10 cellular contexts compared by ENCODE assay signal in genomic region chr14:54650331-54651017, GRCh38.
DNase-seq lines count a peak whose midpoint lies in the region; ATAC-seq and TF ChIP-seq lines count a peak whose summit lies in the region.
"Had no signal": no experiment of that assay in that cellular context is flagged by ENCODE, and none has a peak within 500 bp of the region (broad histone marks: within the 10 kb centered on the region; RNA-seq: fewer than 3 reads in every experiment).

No MANE protein-coding gene starts in this region.

- H3K36me3 Mint-ChIP-seq in osteocyte (ENCODE audit: unreplicated experiment) = no peaks in the 10 kb centered on the region

- peaks cover 39% of the 10 kb centered on the region for H3K4me1 ChIP-seq in foreskin keratinocyte

- no peak for TF ChIP-seq CTCF in BJ (IDR thresholded peaks at IDR 0.05; ENCODE audit: insufficient read depth, low read depth, low read length)
- no peak for TF ChIP-seq CTCF in RWPE1 (conservative IDR thresholded peaks at IDR 0.05; ENCODE audit: low read depth)
- no peak for TF ChIP-seq CTCF in foreskin keratinocyte (conservative IDR thresholded peaks at IDR 0.05)
- no peak for TF ChIP-seq CTCF in osteocyte (IDR thresholded peaks at IDR 0.05)

- no peaks in the 10 kb centered on the region for H3K36me3 ChIP-seq in BJ (ENCODE audit: control insufficient read depth, insufficient read depth, low read length)

- H3K4me1 Mint-ChIP-seq in osteocyte (ENCODE audit: unreplicated experiment) = peaks cover 27% of the 10 kb centered on the region

- H3K27me3 ChIP-seq in BJ (ENCODE audit: control insufficient read depth, insufficient read depth, low read length) (no peaks in the 10 kb centered on the region), foreskin keratinocyte (no peaks in the 10 kb centered on the region)

- DNase-seq in BJ (ENCODE audit: low read depth) = peak; percentile 56
- no peak for DNase-seq in RWPE1 (ENCODE audit: low spot score)
- peak; percentile 59 to 78 for DNase-seq in foreskin keratinocyte
- no peak for DNase-seq in osteocyte (ENCODE audit: extremely low spot score, unreplicated experiment)
- DNase-seq in cortex of kidney (lab: John Stamatoyannopoulos, UW) = no peak
- no peak for DNase-seq in cerebellar cortex (ENCODE audit: low spot score)
- DNase-seq: activated B cell treated with CpG ODN at 0.5 μM for 24 hours had no signal

- H3K27ac Mint-ChIP-seq in osteocyte (ENCODE audit: unreplicated experiment) = no peak overlapping the region
- H3K27ac Mint-ChIP-seq: activated B cell treated with CpG ODN at 0.5 μM for 24 hours had no signal

- H3K9me3 Mint-ChIP-seq in osteocyte (ENCODE audit: unreplicated experiment) = no peaks in the 10 kb centered on the region
- H3K9me3 Mint-ChIP-seq: activated B cell treated with CpG ODN at 0.5 μM for 24 hours had no signal

- ATAC-seq in foreskin keratinocyte (peak; percentile 40), HG03520 (IDR thresholded peaks at IDR 0.05; ENCODE audit: unreplicated experiment) (no peak), HG03469 (IDR thresholded peaks at IDR 0.05; ENCODE audit: unreplicated experiment) (no peak)

- CTCF ChIA-PET in BJ (lab: Yijun Ruan, JAX) = interaction anchor here (0.8 to 1.1 kb wide), 2 partner anchors 41 to 83 kb away, joined by 3 read pairs; partner anchors contain the start of gene SAMD4A
- CTCF ChIA-PET in RWPE1 (lab: Yijun Ruan, JAX) = interaction anchor here (0.5 to 1.1 kb wide), 4 partner anchors 12 to 84 kb away, joined by 3 to 4 read pairs (median 4); partner anchors contain the start of gene SAMD4A

- H3K4me3 ChIP-seq in BJ (ENCODE audit: low read depth, low read length) = no peak overlapping the region

- POLR2A ChIA-PET in BJ (lab: Charles Lee) (interaction anchor here (0.7 kb wide), 1 partner anchor 52 kb away, joined by 3 read pairs; no protein-coding TSS in a partner anchor), RWPE1 (lab: Yijun Ruan, JAX; ENCODE audit: low non-redundant PET) (no interaction called here)

- H3K27me3 Mint-ChIP-seq in osteocyte (ENCODE audit: unreplicated experiment) = no peaks in the 10 kb centered on the region
- H3K27me3 Mint-ChIP-seq: activated B cell treated with CpG ODN at 0.5 μM for 24 hours had no signal

- H3K4me3 Mint-ChIP-seq in osteocyte (ENCODE audit: unreplicated experiment) = peak overlapping the region; percentile 64
- H3K4me3 Mint-ChIP-seq: activated B cell treated with CpG ODN at 0.5 μM for 24 hours had no signal

- H3K27ac ChIP-seq in RWPE1 (peak overlapping the region; percentile 41; the same call in 1 of the 2 replicates), foreskin keratinocyte (peak overlapping the region; percentile 88)
- H3K27ac ChIP-seq: HL-60 had no signal

Comparison
In these comparisons a context has a peak if more than half of its experiments do, and no peak if none do; other contexts are left out.
1. DNase-seq: peak in BJ (single experiment) and foreskin keratinocyte (2 of 2); none in RWPE1 (single experiment), osteocyte (single experiment), cortex of kidney (single experiment) and cerebellar cortex (single experiment).